Comparison of ENCODE assay signal across 16 cellular contexts in the genomic region with DNA sequence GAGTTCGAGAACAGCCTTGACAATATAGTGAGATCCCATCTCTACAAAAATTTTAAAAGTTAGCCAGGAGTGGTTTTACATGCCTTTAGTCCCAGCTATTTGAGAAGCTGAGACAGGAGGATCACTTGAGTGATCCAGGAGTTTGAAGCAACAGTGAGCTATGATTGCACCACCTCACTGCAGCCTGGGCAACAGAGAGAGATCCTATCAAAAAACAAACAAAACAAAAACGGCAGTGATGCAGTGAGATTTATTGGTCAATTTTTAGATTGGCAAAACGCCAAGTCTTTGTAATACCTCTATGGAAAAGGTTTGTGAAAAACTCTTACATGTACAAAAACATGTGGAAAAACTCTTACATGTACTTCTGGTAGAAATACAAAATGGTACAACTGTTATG.
DNase-seq lines count a peak whose midpoint lies in the region; ATAC-seq, FAIRE-seq and TF ChIP-seq lines count a peak whose summit lies in the region.
"Had no signal": no experiment of that assay in that cellular context is flagged by ENCODE, and none has a peak within 500 bp of the region (broad histone marks: within the 10 kb centered on the region; RNA-seq: fewer than 3 reads in every experiment).

No MANE protein-coding gene starts in this region.

- no peaks in the 10 kb centered on the region for H3K36me3 ChIP-seq in HepG2 (replicated peaks in 1 of 2; ENCODE audit: control insufficient read depth in 1 of 2, insufficient read depth in 2 of 2, low read length in 2 of 2)

- in situ Hi-C loops in HepG2 (cut with HindIII; ENCODE audit: extremely low pct_ligation_motif_present, low pct_unique_long_range_greater_than_20kb): no loop called here

- H2AFZ ChIP-seq in HepG2 (ENCODE audit: low read length): no peak overlapping the region

- TF ChIP-seq EP300 in HepG2 (IDR thresholded peaks at IDR 0.05; ENCODE audit: low read depth in 2 of 2, low read length in 2 of 2) (no peak), HepG2 (CRISPR knock-in tag; IDR thresholded peaks at IDR 0.05; ENCODE audit: borderline replicate concordance) (no peak)

- DNase-seq in EL (peak; percentile 11), LNCaP clone FGC (ENCODE audit: low read depth) (peak; percentile 58), choroid plexus epithelial cell (ENCODE audit: low read depth) (peak; percentile 79), HepG2 (ENCODE audit: low spot score) (peak; percentile 1), nucleus accumbens (lab: John Stamatoyannopoulos, UW) (no peak), HCEC 1CT (no peak), NCI-H1694 (lab: John Stamatoyannopoulos, UW) (no peak)
- DNase-seq: activated CD4-positive, alpha-beta T cell treated with anti-CD3 and anti-CD28 coated beads, Interleukin-2, amount 50 U/mL, for 48 hours; body of pancreas; hippocampal formation; NCI-H510A had no signal

- CTCF ChIA-PET in HepG2 (lab: Yijun Ruan, JAX; ENCODE audit: low intra/inter-chr PET ratio, low total read pairs): no interaction called here

- no peaks in the 10 kb centered on the region for H3K79me2 ChIP-seq in HepG2 (ENCODE audit: insufficient read depth, low read length)

- no peak overlapping the region for H3K27ac ChIP-seq in HepG2 (ENCODE audit: extremely low read length, insufficient read depth, low read length)
- H3K27ac ChIP-seq: body of pancreas, suprapubic skin had no signal

- POLR2A ChIA-PET in HepG2 (lab: Yijun Ruan, JAX): no interaction called here

- no peak overlapping the region for H3K4me3 ChIP-seq in LNCaP clone FGC (ENCODE audit: low read depth, low read length)
- no peak overlapping the region for H3K4me3 ChIP-seq in choroid plexus epithelial cell (ENCODE audit: low read depth, low read length)
- no peak overlapping the region for H3K4me3 ChIP-seq in HepG2 (replicated peaks in 1 of 3; ENCODE audit: insufficient read depth in 1 of 3, low read depth in 2 of 3, low read length in 3 of 3)
- H3K4me3 ChIP-seq: body of pancreas, lung, suprapubic skin had no signal

- no peaks in the 10 kb centered on the region for H3K4me1 ChIP-seq in HepG2 (ENCODE audit: insufficient read depth, low read length)
- H3K4me1 ChIP-seq: body of pancreas, suprapubic skin had no signal

- H3K9ac ChIP-seq in HepG2 (ENCODE audit: insufficient read depth, low read depth, low read length): no peak overlapping the region

- intact Hi-C loops in HepG2 (cut with micrococcal nuclease; ENCODE audit: unreplicated experiment): no loop called here

- H3K27me3 ChIP-seq in HepG2 (ENCODE audit: control insufficient read depth in 1 of 2, insufficient read depth in 2 of 2, low read length in 2 of 2): no peaks in the 10 kb centered on the region
- H3K27me3 ChIP-seq: body of pancreas, suprapubic skin had no signal

- 6% methylated on average over 3 of the region's 3 CpGs for WGBS in HepG2 (ENCODE audit: low lambda C conversion rate)

- ATAC-seq in HepG2: no peak
- no peak for ATAC-seq in HG02623 (IDR thresholded peaks at IDR 0.05; ENCODE audit: unreplicated experiment)
- ATAC-seq: activated T-helper 17 cell treated with anti-CD3 and anti-CD28 coated beads, Interleukin-2, amount 50 U/mL, for 72 hours; body of pancreas had no signal

- TF ChIP-seq RAD21 in HepG2 (CRISPR knock-in tag; IDR thresholded peaks at IDR 0.05): no peak

- H3K4me2 ChIP-seq in HepG2 (ENCODE audit: low read depth, low read length): no peak overlapping the region

- no peaks in the 10 kb centered on the region for H3K9me3 ChIP-seq in HepG2 (ENCODE audit: low read length)
- H3K9me3 ChIP-seq: body of pancreas, suprapubic skin had no signal

- TF ChIP-seq POLR2A in HepG2 (IDR thresholded peaks at IDR 0.05; ENCODE audit: insufficient read depth in 1 of 2, low read depth in 2 of 2, low read length in 2 of 2): no peak

- H4K20me1 ChIP-seq in HepG2 (ENCODE audit: insufficient read depth, low read length): no peaks in the 10 kb centered on the region

- no TSS peak for BruUV-seq in HepG2 (replicated peaks; lab: Mats Ljungman, UMichigan)

- TF ChIP-seq CTCF in LNCaP clone FGC (IDR thresholded peaks at IDR 0.05; ENCODE audit: control insufficient read depth, extremely low read depth, insufficient read depth) (no peak), choroid plexus epithelial cell (conservative IDR thresholded peaks at IDR 0.05; ENCODE audit: low read depth, low read length) (no peak), HepG2 (CRISPR knock-in tag; IDR thresholded peaks at IDR 0.05) (no peak)

- no peak for FAIRE-seq in HepG2 (lab: Jason Lieb, UNC)
- FAIRE-seq: GM18507 had no signal

TF ChIP-seq in HepG2, 621 proteins besides CTCF, POLR2A, EP300 and RAD21 (continues in another document):
- TF ChIP-seq, protein P1, sequence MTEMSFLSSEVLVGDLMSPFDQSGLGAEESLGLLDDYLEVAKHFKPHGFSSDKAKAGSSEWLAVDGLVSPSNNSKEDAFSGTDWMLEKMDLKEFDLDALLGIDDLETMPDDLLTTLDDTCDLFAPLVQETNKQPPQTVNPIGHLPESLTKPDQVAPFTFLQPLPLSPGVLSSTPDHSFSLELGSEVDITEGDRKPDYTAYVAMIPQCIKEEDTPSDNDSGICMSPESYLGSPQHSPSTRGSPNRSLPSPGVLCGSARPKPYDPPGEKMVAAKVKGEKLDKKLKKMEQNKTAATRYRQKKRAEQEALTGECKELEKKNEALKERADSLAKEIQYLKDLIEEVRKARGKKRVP (CRISPR knock-in tag; IDR thresholded peaks at IDR 0.05): 0 out of 4 replicates have a peak, but pooled peaks of 1 of the 2 experiments have one; percentile 13
- TF ChIP-seq, protein P2, sequence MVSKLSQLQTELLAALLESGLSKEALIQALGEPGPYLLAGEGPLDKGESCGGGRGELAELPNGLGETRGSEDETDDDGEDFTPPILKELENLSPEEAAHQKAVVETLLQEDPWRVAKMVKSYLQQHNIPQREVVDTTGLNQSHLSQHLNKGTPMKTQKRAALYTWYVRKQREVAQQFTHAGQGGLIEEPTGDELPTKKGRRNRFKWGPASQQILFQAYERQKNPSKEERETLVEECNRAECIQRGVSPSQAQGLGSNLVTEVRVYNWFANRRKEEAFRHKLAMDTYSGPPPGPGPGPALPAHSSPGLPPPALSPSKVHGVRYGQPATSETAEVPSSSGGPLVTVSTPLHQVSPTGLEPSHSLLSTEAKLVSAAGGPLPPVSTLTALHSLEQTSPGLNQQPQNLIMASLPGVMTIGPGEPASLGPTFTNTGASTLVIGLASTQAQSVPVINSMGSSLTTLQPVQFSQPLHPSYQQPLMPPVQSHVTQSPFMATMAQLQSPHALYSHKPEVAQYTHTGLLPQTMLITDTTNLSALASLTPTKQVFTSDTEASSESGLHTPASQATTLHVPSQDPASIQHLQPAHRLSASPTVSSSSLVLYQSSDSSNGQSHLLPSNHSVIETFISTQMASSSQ (IDR thresholded peaks at IDR 0.05; ENCODE audit: low read depth): no peak
- TF ChIP-seq, protein P2 (CRISPR knock-in tag; IDR thresholded peaks at IDR 0.05; ENCODE audit: borderline replicate concordance): no peak
- TF ChIP-seq ZFP41 (CRISPR knock-in tag; IDR thresholded peaks at IDR 0.05; ENCODE audit: borderline replicate concordance) (no peak), MED13 (CRISPR knock-in tag; IDR thresholded peaks at IDR 0.05) (no peak), KLF13 (CRISPR knock-in tag; IDR thresholded peaks at IDR 0.05) (no peak), ZNF775 (CRISPR knock-in tag; IDR thresholded peaks at IDR 0.05; ENCODE audit: borderline replicate concordance) (no peak), MTF1 (CRISPR knock-in tag; IDR thresholded peaks at IDR 0.05) (no peak), SMARCC2 (IDR thresholded peaks at IDR 0.05) (no peak), HDAC2 (CRISPR knock-in tag; IDR thresholded peaks at IDR 0.05) (no peak)
- TF ChIP-seq, protein P3, sequence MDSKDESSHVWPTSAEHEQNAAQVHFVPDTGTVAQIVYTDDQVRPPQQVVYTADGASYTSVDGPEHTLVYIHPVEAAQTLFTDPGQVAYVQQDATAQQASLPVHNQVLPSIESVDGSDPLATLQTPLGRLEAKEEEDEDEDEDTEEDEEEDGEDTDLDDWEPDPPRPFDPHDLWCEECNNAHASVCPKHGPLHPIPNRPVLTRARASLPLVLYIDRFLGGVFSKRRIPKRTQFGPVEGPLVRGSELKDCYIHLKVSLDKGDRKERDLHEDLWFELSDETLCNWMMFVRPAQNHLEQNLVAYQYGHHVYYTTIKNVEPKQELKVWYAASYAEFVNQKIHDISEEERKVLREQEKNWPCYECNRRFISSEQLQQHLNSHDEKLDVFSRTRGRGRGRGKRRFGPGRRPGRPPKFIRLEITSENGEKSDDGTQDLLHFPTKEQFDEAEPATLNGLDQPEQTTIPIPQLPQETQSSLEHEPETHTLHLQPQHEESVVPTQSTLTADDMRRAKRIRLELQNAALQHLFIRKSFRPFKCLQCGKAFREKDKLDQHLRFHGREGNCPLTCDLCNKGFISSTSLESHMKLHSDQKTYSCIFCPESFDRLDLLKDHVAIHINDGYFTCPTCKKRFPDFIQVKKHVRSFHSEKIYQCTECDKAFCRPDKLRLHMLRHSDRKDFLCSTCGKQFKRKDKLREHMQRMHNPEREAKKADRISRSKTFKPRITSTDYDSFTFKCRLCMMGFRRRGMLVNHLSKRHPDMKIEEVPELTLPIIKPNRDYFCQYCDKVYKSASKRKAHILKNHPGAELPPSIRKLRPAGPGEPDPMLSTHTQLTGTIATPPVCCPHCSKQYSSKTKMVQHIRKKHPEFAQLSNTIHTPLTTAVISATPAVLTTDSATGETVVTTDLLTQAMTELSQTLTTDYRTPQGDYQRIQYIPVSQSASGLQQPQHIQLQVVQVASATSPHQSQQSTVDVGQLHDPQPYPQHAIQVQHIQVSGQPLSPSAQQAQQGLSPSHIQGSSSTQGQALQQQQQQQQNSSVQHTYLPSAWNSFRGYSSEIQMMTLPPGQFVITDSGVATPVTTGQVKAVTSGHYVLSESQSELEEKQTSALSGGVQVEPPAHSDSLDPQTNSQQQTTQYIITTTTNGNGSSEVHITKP (CRISPR knock-in tag; IDR thresholded peaks at IDR 0.05; ENCODE audit: low read depth): no peak

Comparison
In these comparisons a context has a peak if more than half of its experiments do, and no peak if none do; other contexts are left out.
1. DNase-seq: peak in EL (single experiment), LNCaP clone FGC (single experiment), choroid plexus epithelial cell (single experiment) and HepG2 (single experiment); none in nucleus accumbens (0 of 56), HCEC 1CT (single experiment) and NCI-H1694 (single experiment).